1 cellular context compared by ENCODE assay signal in the genomic region with DNA sequence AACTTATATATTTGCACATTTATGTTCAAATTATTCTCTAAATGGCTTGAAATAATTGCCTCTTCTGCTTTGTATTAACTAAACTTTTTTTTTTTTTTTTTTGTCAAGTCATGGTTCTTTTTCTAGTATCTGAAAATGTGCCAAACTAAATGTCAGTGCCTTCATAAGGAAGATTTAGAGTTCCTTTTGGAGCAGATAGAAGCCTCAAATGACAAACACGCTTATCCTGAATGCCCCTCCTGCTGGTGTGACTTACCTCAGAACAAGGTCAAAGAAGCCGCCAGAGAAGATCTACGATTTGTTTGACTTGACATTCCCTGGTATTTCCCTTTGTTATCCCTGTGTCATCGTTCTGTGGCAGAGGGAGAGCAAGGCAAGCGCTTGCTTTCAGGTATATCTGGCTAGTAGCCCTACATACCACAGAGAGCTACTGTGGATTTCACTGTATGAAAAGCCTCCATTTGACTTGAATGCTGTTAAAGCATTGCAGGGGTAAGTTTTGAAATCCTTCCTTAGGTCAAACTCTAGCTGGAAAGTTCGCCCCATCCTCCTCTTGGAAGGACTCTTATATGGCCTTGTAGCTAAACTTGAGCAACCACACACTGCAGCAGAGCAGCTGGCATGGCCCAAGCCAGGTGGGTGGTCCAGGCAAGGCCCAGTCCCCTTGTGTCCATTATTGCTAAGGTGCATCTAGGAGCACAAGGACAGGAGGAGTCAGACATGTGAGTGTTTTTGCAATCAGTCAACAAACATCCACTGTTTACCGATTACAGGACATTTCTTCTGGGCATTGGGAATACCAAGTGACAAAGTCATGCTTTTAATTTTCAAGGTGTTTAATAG.
TF ChIP-seq lines count a peak whose summit lies in the region.

No MANE protein-coding gene starts in this region.

TF ChIP-seq in A549, 52 proteins besides CTCF, POLR2A, EP300 and RAD21 (continued from another document):
- TF ChIP-seq, protein P1, sequence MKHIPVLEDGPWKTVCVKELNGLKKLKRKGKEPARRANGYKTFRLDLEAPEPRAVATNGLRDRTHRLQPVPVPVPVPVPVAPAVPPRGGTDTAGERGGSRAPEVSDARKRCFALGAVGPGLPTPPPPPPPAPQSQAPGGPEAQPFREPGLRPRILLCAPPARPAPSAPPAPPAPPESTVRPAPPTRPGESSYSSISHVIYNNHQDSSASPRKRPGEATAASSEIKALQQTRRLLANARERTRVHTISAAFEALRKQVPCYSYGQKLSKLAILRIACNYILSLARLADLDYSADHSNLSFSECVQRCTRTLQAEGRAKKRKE (CRISPR knock-in tag; IDR thresholded peaks at IDR 0.05; ENCODE audit: low read depth), result no peak
- 0 out of 2 replicates have a peak, but pooled peaks have one; percentile 33 for TF ChIP-seq FOSL2 (IDR thresholded peaks at IDR 0.05)
- TF ChIP-seq FOSL2 (CRISPR knock-in tag; IDR thresholded peaks at IDR 0.05), result peak; percentile 65
